8 cellular contexts compared by ENCODE assay signal in the genomic region with DNA sequence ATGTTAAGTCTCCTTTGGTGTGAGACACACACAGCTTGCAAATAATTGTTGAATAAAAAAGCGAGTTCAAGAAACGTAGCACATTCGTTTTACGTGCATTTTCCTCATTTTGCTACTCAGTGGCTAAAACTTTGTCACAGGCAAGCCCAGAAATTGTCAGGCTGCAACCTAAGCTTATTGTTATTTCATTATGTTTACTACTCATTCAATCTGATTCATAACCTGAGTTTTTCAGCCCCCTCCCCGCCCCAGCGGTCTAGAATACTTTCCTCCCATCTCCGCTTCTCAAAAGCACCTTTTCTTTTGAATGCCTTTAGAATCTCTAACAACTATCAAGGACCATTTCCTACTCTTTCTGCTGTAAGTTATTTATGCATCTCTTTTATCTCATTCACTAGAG. TPM values are rescaled to one million over a fixed set of nuclear protein-coding genes. Genes with fewer than 3 reads are reported as not detected.
A peak's percentile ranks its signal among the peaks of the same experiment; 100 is the strongest.
DNase-seq lines count a peak whose midpoint lies in the region; TF ChIP-seq lines count a peak whose summit lies in the region.

No MANE protein-coding gene starts in this region.

- peak overlapping the region; percentile 99 for H3K4me3 Mint-ChIP-seq in Caco-2 (ENCODE audit: unreplicated experiment)

- 28 to 43% (median 30%) methylated on average over 7 of the region's 7 CpGs for WGBS in ovary, 3 donors

- H3K27ac Mint-ChIP-seq in Caco-2 (ENCODE audit: unreplicated experiment) = peak overlapping the region; percentile 99

- H3K9me3 ChIP-seq in Caco-2 (no peaks in the 10 kb centered on the region), ovary (no peaks in the 10 kb centered on the region)

- TF ChIP-seq EP300 in ovary (IDR thresholded peaks at IDR 0.05) = no peak

- no peak for TF ChIP-seq CTCF in Caco-2 (IDR thresholded peaks at IDR 0.05; ENCODE audit: insufficient read depth in 1 of 2, low read depth in 1 of 2, low read length in 1 of 2, severe bottlenecking in 1 of 2, unreplicated experiment in 1 of 2)
- no peak for TF ChIP-seq CTCF in epithelial cell of esophagus (IDR thresholded peaks at IDR 0.05; ENCODE audit: insufficient read depth, low read depth, low read length, missing control alignments)
- no peak for TF ChIP-seq CTCF in ovary (IDR thresholded peaks at IDR 0.05)

- peak overlapping the region; percentile 83 for H3K4me3 ChIP-seq in Caco-2 (ENCODE audit: low read depth, low read length)
- H3K4me3 ChIP-seq in epithelial cell of esophagus (ENCODE audit: low read length) = peak overlapping the region; percentile 86
- peak overlapping the region; percentile 97 for H3K4me3 ChIP-seq in ovary

- intact Hi-C loops in Caco-2 (cut with micrococcal nuclease; ENCODE audit: unreplicated experiment) = no loop called here
- intact Hi-C loops in ovary (cut with DNase I) = no loop called here

- CTCF ChIA-PET in Caco-2 (lab: Charles Lee) = no interaction called here

- BruUV-seq in Caco-2 (replicated peaks; lab: Mats Ljungman, UMichigan) = TSS peak; percentile 45

- DNase-seq in Caco-2 (no peak), RKO (ENCODE audit: low spot score) (peak; percentile 45), epithelial cell of esophagus (ENCODE audit: low read depth) (no peak), ovary (no peak), ACHN (no peak), NCI-H1092 treated with DMSO at 0.1 percent for 48 hours (lab: John Stamatoyannopoulos, UW) (no peak), NCI-H2107 (lab: John Stamatoyannopoulos, UW) (no peak)
- no peak for DNase-seq in stimulated activated CD8-positive, alpha-beta memory T cell treated with anti-CD3 and anti-CD28 coated beads, Interleukin-4, amount 100 ng/mL, for 48 hours

- peaks cover 19% of the 10 kb centered on the region for H3K4me1 Mint-ChIP-seq in Caco-2 (ENCODE audit: low read depth, unreplicated experiment)

- in situ Hi-C loops in ACHN (cut with HindIII; ENCODE audit: low pct_ligation_motif_present, low pct_unique_long_range_greater_than_20kb, low sequenced_read_pairs) = no loop called here

- no peak for TF ChIP-seq POLR2A in ovary (IDR thresholded peaks at IDR 0.05)

- H3K36me3 Mint-ChIP-seq in Caco-2 (ENCODE audit: insufficient read depth, unreplicated experiment) = peaks cover 26% of the 10 kb centered on the region

- H3K9me3 Mint-ChIP-seq in Caco-2 (ENCODE audit: unreplicated experiment) = no peaks in the 10 kb centered on the region

- no peaks in the 10 kb centered on the region; the same call in 1 of the 2 replicates for H3K36me3 ChIP-seq in Caco-2 (ENCODE audit: control insufficient read depth, insufficient read depth, low read length)
- no peaks in the 10 kb centered on the region for H3K36me3 ChIP-seq in ovary

- H3K4me1 ChIP-seq in Caco-2 (peaks cover 23% of the 10 kb centered on the region), ovary (ENCODE audit: insufficient read depth) (peaks cover 13% of the 10 kb centered on the region)

- POLR2A ChIA-PET in Caco-2 (lab: Charles Lee) = interaction anchor here (2.0 kb wide), 1 partner anchor 60 kb away, joined by 9 read pairs; a partner anchor contains a TSS

- H3K27me3 ChIP-seq in Caco-2 (replicated peaks; ENCODE audit: control insufficient read depth, insufficient read depth, low read length) = no peaks in the 10 kb centered on the region
- H3K27me3 ChIP-seq in ovary = no peaks in the 10 kb centered on the region

- no peak overlapping the region for H3K27ac ChIP-seq in ovary

- no peaks in the 10 kb centered on the region for H3K27me3 Mint-ChIP-seq in Caco-2 (ENCODE audit: insufficient read depth, unreplicated experiment)

RNA-seq across cellular contexts. Expression of a gene that starts 1.1 kb away (rescaled TPM):
- total RNA-seq in Caco-2 (2022) (41.9 and 42.5 TPM in 2 replicates), ovary (10 to 100 TPM; 18.8 to 28.1 (median 23.5) TPM)
- polyA plus RNA-seq in ovary = 10 to 100 TPM; 17.3 to 21.2 TPM
